Comparison of ENCODE assay signal across 1 cellular context in the genomic region with DNA sequence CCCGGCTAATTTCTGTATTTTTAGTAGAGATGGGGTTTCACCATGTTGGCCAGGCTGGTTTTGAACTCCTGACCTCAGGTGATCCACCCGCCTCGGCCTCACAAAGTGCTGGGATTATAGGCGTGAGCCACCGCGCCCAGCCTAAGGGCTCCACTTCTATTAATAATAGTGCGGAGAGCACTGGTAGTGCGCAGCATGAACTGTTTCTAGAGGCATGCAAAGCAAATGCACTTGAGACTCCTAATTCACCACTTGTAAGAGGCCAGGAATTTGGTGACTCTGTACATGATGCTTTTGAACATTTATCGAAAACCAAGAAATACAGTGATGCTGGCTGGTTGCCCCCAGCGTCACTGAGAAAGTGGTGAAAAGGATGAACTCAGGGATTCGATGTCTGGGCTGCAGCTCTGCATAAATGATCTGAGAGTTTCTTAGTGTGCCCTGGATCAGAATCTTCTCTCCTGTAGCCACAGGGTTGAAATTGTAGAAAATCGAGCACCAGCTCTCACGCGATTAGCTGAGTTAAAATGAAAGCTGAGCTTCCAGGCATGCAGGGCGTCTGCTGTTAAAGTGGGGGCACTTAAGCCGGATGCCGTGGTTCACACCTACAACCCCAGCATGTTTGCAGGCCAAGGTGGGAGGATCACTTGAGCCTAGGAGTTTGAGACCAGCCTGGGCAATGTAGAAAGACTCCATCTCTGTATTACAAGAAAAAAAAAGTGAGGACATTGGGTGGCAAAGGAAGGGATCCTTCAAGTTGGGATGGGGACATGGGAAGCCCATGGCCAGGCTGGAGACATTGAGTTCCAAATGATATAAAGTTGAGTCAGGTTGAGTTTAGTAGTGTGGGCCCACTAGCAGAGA.
TF ChIP-seq lines count a peak whose summit lies in the region.

No MANE protein-coding gene starts in this region.

TF ChIP-seq in WTC11, 78 proteins besides CTCF, POLR2A, EP300 and RAD21 (continued from another document):
- TF ChIP-seq, protein P1, sequence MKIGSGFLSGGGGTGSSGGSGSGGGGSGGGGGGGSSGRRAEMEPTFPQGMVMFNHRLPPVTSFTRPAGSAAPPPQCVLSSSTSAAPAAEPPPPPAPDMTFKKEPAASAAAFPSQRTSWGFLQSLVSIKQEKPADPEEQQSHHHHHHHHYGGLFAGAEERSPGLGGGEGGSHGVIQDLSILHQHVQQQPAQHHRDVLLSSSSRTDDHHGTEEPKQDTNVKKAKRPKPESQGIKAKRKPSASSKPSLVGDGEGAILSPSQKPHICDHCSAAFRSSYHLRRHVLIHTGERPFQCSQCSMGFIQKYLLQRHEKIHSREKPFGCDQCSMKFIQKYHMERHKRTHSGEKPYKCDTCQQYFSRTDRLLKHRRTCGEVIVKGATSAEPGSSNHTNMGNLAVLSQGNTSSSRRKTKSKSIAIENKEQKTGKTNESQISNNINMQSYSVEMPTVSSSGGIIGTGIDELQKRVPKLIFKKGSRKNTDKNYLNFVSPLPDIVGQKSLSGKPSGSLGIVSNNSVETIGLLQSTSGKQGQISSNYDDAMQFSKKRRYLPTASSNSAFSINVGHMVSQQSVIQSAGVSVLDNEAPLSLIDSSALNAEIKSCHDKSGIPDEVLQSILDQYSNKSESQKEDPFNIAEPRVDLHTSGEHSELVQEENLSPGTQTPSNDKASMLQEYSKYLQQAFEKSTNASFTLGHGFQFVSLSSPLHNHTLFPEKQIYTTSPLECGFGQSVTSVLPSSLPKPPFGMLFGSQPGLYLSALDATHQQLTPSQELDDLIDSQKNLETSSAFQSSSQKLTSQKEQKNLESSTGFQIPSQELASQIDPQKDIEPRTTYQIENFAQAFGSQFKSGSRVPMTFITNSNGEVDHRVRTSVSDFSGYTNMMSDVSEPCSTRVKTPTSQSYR (CRISPR knock-in tag; IDR thresholded peaks at IDR 0.05) = no peak
- TF ChIP-seq, protein P2, sequence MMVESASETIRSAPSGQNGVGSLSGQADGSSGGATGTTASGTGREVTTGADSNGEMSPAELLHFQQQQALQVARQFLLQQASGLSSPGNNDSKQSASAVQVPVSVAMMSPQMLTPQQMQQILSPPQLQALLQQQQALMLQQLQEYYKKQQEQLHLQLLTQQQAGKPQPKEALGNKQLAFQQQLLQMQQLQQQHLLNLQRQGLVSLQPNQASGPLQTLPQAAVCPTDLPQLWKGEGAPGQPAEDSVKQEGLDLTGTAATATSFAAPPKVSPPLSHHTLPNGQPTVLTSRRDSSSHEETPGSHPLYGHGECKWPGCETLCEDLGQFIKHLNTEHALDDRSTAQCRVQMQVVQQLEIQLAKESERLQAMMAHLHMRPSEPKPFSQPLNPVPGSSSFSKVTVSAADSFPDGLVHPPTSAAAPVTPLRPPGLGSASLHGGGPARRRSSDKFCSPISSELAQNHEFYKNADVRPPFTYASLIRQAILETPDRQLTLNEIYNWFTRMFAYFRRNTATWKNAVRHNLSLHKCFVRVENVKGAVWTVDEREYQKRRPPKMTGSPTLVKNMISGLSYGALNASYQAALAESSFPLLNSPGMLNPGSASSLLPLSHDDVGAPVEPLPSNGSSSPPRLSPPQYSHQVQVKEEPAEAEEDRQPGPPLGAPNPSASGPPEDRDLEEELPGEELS (CRISPR knock-in tag; IDR thresholded peaks at IDR 0.05) = no peak
- TF ChIP-seq GTF2I (CRISPR knock-in tag; conservative IDR thresholded peaks at IDR 0.05) (no peak), ZNF416 (CRISPR knock-in tag; IDR thresholded peaks at IDR 0.05) (no peak), NFE2L1 (CRISPR knock-in tag; IDR thresholded peaks at IDR 0.05) (no peak), ZNF138 (CRISPR knock-in tag; conservative IDR thresholded peaks at IDR 0.05) (no peak), JAZF1 (CRISPR knock-in tag; IDR thresholded peaks at IDR 0.05) (no peak), ZNF396 (CRISPR knock-in tag; IDR thresholded peaks at IDR 0.05; ENCODE audit: borderline replicate concordance) (no peak), IRF2 (CRISPR knock-in tag; IDR thresholded peaks at IDR 0.05; ENCODE audit: borderline replicate concordance, low read depth) (no peak), EMX1 (CRISPR knock-in tag; IDR thresholded peaks at IDR 0.05) (no peak)
